2 cellular contexts compared by ENCODE assay signal in the genomic region with DNA sequence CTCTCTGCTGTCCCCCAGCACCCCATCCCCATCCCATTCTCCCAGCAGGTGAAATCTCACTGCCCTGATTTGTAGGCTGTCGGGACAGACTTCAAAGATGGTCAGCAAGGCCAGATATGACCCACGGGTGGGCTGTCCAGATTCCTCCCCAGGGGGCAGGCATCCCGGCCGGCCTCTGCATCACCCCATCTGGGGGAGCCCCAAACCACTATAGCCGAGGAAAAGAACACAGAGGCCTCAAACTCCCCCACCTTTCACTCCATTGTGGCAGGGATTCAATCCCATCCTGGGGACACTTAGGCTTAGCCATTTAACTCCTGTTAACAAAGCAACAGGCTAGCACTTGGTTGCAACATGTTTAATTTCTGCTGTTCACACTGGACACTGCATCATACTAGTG.
TF ChIP-seq lines count a peak whose summit lies in the region.

No MANE protein-coding gene starts in this region.

TF ChIP-seq in SK-N-SH, 30 proteins besides CTCF, POLR2A, EP300 and RAD21:
- TF ChIP-seq, protein P1, sequence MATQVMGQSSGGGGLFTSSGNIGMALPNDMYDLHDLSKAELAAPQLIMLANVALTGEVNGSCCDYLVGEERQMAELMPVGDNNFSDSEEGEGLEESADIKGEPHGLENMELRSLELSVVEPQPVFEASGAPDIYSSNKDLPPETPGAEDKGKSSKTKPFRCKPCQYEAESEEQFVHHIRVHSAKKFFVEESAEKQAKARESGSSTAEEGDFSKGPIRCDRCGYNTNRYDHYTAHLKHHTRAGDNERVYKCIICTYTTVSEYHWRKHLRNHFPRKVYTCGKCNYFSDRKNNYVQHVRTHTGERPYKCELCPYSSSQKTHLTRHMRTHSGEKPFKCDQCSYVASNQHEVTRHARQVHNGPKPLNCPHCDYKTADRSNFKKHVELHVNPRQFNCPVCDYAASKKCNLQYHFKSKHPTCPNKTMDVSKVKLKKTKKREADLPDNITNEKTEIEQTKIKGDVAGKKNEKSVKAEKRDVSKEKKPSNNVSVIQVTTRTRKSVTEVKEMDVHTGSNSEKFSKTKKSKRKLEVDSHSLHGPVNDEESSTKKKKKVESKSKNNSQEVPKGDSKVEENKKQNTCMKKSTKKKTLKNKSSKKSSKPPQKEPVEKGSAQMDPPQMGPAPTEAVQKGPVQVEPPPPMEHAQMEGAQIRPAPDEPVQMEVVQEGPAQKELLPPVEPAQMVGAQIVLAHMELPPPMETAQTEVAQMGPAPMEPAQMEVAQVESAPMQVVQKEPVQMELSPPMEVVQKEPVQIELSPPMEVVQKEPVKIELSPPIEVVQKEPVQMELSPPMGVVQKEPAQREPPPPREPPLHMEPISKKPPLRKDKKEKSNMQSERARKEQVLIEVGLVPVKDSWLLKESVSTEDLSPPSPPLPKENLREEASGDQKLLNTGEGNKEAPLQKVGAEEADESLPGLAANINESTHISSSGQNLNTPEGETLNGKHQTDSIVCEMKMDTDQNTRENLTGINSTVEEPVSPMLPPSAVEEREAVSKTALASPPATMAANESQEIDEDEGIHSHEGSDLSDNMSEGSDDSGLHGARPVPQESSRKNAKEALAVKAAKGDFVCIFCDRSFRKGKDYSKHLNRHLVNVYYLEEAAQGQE (IDR thresholded peaks at IDR 0.05; ENCODE audit: low read depth, low read length) = no peak
- TF ChIP-seq RFX5 (IDR thresholded peaks at IDR 0.05; ENCODE audit: low read length) (no peak), MXI1 (IDR thresholded peaks at IDR 0.05; ENCODE audit: low read depth, low read length) (no peak), GABPA (IDR thresholded peaks at IDR 0.05; ENCODE audit: low read depth) (no peak), SMC3 (IDR thresholded peaks at IDR 0.05; ENCODE audit: low read depth, low read length) (no peak), TEAD4 (IDR thresholded peaks at IDR 0.05; ENCODE audit: borderline replicate concordance, insufficient read depth) (no peak), SIN3A (IDR thresholded peaks at IDR 0.05; ENCODE audit: borderline replicate concordance, low read depth, low read length) (no peak), GATA2 (CRISPR knock-in tag; IDR thresholded peaks at IDR 0.05) (no peak), MEF2A (IDR thresholded peaks at IDR 0.05; ENCODE audit: borderline replicate concordance, low read depth) (no peak), RXRA (IDR thresholded peaks at IDR 0.05; ENCODE audit: borderline replicate concordance, low read depth) (no peak), EZH2phosphoT487 (IDR thresholded peaks at IDR 0.05; ENCODE audit: borderline replicate concordance, low read depth) (no peak), TAF1 (IDR thresholded peaks at IDR 0.05; ENCODE audit: borderline replicate concordance, low read depth, low read length) (no peak), POLR2AphosphoS5 (IDR thresholded peaks at IDR 0.05; ENCODE audit: low read depth, low read length) (no peak), TCF12 (IDR thresholded peaks at IDR 0.05) (no peak), NFIC (IDR thresholded peaks at IDR 0.05; ENCODE audit: borderline replicate concordance) (no peak), ELF1 (IDR thresholded peaks at IDR 0.05) (no peak)
- TF ChIP-seq, protein P2, sequence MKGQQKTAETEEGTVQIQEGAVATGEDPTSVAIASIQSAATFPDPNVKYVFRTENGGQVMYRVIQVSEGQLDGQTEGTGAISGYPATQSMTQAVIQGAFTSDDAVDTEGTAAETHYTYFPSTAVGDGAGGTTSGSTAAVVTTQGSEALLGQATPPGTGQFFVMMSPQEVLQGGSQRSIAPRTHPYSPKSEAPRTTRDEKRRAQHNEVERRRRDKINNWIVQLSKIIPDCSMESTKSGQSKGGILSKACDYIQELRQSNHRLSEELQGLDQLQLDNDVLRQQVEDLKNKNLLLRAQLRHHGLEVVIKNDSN (IDR thresholded peaks at IDR 0.05; ENCODE audit: borderline replicate concordance, low read depth) = no peak
- TF ChIP-seq, protein P3, sequence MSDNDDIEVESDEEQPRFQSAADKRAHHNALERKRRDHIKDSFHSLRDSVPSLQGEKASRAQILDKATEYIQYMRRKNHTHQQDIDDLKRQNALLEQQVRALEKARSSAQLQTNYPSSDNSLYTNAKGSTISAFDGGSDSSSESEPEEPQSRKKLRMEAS (IDR thresholded peaks at IDR 0.05; ENCODE audit: low read depth) = no peak
- TF ChIP-seq, protein P4, sequence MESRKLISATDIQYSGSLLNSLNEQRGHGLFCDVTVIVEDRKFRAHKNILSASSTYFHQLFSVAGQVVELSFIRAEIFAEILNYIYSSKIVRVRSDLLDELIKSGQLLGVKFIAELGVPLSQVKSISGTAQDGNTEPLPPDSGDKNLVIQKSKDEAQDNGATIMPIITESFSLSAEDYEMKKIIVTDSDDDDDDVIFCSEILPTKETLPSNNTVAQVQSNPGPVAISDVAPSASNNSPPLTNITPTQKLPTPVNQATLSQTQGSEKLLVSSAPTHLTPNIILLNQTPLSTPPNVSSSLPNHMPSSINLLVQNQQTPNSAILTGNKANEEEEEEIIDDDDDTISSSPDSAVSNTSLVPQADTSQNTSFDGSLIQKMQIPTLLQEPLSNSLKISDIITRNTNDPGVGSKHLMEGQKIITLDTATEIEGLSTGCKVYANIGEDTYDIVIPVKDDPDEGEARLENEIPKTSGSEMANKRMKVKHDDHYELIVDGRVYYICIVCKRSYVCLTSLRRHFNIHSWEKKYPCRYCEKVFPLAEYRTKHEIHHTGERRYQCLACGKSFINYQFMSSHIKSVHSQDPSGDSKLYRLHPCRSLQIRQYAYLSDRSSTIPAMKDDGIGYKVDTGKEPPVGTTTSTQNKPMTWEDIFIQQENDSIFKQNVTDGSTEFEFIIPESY (IDR thresholded peaks at IDR 0.05; ENCODE audit: borderline replicate concordance, low read depth) = no peak
TF ChIP-seq in SK-N-SH: peak in this region for 0.

TF ChIP-seq in SK-N-SH treated with all-trans-retinoic acid at 6 μM for 48 hours, 23 proteins besides CTCF, POLR2A, EP300 and RAD21 (continued from another document):
- TF ChIP-seq, protein P5, sequence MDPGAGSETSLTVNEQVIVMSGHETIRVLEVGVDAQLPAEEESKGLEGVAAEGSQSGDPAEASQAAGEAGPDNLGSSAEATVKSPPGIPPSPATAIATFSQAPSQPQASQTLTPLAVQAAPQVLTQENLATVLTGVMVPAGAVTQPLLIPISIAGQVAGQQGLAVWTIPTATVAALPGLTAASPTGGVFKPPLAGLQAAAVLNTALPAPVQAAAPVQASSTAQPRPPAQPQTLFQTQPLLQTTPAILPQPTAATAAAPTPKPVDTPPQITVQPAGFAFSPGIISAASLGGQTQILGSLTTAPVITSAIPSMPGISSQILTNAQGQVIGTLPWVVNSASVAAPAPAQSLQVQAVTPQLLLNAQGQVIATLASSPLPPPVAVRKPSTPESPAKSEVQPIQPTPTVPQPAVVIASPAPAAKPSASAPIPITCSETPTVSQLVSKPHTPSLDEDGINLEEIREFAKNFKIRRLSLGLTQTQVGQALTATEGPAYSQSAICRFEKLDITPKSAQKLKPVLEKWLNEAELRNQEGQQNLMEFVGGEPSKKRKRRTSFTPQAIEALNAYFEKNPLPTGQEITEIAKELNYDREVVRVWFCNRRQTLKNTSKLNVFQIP (CRISPR knock-in tag; IDR thresholded peaks at IDR 0.05; ENCODE audit: borderline replicate concordance, low read depth) = no peak
- TF ChIP-seq, protein P6, sequence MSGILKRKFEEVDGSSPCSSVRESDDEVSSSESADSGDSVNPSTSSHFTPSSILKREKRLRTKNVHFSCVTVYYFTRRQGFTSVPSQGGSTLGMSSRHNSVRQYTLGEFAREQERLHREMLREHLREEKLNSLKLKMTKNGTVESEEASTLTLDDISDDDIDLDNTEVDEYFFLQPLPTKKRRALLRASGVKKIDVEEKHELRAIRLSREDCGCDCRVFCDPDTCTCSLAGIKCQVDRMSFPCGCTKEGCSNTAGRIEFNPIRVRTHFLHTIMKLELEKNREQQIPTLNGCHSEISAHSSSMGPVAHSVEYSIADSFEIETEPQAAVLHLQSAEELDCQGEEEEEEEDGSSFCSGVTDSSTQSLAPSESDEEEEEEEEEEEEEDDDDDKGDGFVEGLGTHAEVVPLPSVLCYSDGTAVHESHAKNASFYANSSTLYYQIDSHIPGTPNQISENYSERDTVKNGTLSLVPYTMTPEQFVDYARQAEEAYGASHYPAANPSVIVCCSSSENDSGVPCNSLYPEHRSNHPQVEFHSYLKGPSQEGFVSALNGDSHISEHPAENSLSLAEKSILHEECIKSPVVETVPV (CRISPR knock-in tag; IDR thresholded peaks at IDR 0.05) = no peak
- no peak for TF ChIP-seq ESRRG (CRISPR knock-in tag; IDR thresholded peaks at IDR 0.05)
- TF ChIP-seq, protein P7, sequence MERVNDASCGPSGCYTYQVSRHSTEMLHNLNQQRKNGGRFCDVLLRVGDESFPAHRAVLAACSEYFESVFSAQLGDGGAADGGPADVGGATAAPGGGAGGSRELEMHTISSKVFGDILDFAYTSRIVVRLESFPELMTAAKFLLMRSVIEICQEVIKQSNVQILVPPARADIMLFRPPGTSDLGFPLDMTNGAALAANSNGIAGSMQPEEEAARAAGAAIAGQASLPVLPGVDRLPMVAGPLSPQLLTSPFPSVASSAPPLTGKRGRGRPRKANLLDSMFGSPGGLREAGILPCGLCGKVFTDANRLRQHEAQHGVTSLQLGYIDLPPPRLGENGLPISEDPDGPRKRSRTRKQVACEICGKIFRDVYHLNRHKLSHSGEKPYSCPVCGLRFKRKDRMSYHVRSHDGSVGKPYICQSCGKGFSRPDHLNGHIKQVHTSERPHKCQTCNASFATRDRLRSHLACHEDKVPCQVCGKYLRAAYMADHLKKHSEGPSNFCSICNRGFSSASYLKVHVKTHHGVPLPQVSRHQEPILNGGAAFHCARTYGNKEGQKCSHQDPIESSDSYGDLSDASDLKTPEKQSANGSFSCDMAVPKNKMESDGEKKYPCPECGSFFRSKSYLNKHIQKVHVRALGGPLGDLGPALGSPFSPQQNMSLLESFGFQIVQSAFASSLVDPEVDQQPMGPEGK (CRISPR knock-in tag; IDR thresholded peaks at IDR 0.05; ENCODE audit: borderline replicate concordance) = no peak
